Comparison of ENCODE assay signal across 8 cellular contexts in the genomic region with DNA sequence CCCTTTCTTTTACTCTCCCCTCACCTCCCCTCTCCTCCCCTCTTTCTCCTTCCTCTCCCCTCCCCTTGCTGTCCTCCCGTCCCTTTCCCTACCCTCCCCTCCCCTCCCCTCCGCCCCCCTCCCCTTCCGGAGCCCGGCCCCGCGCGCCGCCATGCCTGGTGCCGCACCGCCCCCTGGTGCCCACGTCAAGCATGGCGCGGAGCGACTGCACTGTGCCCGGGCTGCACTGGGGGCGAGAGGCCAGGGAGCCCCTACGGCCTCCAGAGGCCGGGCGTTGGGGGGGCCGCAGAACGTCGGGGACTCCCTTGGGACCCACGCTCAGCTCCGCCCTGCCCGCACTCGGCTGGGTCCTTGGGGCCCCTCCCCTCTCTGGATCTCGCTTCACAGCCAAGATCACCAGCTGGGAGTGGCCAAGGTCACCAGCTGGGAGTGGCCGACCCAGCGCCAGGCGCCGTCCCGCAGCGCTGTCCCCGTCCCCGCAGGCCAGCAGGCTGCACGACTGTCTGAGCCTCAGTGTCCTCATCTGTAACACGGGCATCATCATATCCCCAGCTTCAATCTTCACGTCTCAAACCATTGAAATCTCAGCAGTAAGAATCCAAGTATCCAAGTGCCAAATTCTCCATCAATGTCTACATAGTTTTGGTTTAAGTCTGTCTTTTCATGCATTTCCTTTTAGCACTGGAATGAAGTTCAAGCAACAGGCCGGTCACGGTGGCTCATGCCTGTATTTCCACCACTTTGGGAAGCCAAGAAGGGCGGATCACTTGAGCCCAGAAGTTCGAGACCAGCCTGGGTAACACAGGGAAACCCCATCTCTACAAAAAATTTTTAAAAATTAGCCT. TPM values are rescaled to one million over a fixed set of nuclear protein-coding genes. Genes with fewer than 3 reads are reported as not detected.
A peak's percentile ranks its signal among the peaks of the same experiment; 100 is the strongest.
DNase-seq lines count a peak whose midpoint lies in the region; ATAC-seq, FAIRE-seq and TF ChIP-seq lines count a peak whose summit lies in the region.

No MANE protein-coding gene starts in this region.

- H3K27ac ChIP-seq in PC-9 = no peak overlapping the region

- DNase-seq in NCI-H2081 (lab: John Stamatoyannopoulos, UW) = peak; percentile 79 to 81
- no peak for DNase-seq in NCI-H2081 treated with DMSO at 0.1 percent for 48 hours (lab: John Stamatoyannopoulos, UW)
- peak; percentile 77 for DNase-seq in HTR-8/SVneo (ENCODE audit: insufficient read length, low spot score)
- DNase-seq in PC-9 = peak in 1 of 2 experiments; percentile 76
- peak; percentile 58 to 60 for DNase-seq in activated T-helper 1 cell treated with anti-CD3 and anti-CD28 coated beads, Interleukin-2, amount 50 U/mL, for 16 hours (ENCODE audit: low read depth in 1 of 2, low spot score in 1 of 2)
- DNase-seq in fibroblast of mammary gland (ENCODE audit: low read depth) = peak; percentile 30
- peak; percentile 81 for DNase-seq in natural killer cell treated with Interleukin-12 subunit alpha and Interleukin-12 subunit beta and Interleukin-15 and Interleukin-18, amount 100 ng/mL, for 72 hours (ENCODE audit: low spot score)
- peak; percentile 41 to 78 (median 69) for DNase-seq in stimulated activated naive CD4-positive, alpha-beta T cell (lab: John Stamatoyannopoulos, UW)

- FAIRE-seq in HTR-8/SVneo (lab: Jason Lieb, UNC) = peak; percentile 84

- H3K4me3 ChIP-seq in PC-9 = peak overlapping the region; percentile 56
- H3K4me3 ChIP-seq in fibroblast of mammary gland (ENCODE audit: control insufficient read depth, low read depth, low read length) = peak overlapping the region; percentile 53

- H3K27ac Mint-ChIP-seq in natural killer cell treated with Interleukin-12 subunit alpha and Interleukin-12 subunit beta and Interleukin-15 and Interleukin-18, amount 100 ng/mL, for 72 hours = no peak overlapping the region

- BruUV-seq in PC-9 (replicated peaks; lab: Mats Ljungman, UMichigan) = no TSS peak

- intact Hi-C loops in PC-9 (cut with micrococcal nuclease; ENCODE audit: unreplicated experiment) = loop anchor here (10.0 kb wide), 1 partner anchor 1073 kb away; the partner anchor contains the start of gene ZXDC

- no peaks in the 10 kb centered on the region for H3K27me3 Mint-ChIP-seq in natural killer cell treated with Interleukin-12 subunit alpha and Interleukin-12 subunit beta and Interleukin-15 and Interleukin-18, amount 100 ng/mL, for 72 hours

- POLR2A ChIA-PET in PC-9 (lab: Charles Lee; ENCODE audit: unreplicated experiment) = interaction anchor here (0.6 to 0.7 kb wide), 2 partner anchors 567 to 1340 kb away, joined by 3 to 7 read pairs; no protein-coding TSS in a partner anchor

- no peaks in the 10 kb centered on the region for H3K9me3 Mint-ChIP-seq in natural killer cell treated with Interleukin-12 subunit alpha and Interleukin-12 subunit beta and Interleukin-15 and Interleukin-18, amount 100 ng/mL, for 72 hours

- ATAC-seq in natural killer cell treated with Interleukin-12 subunit alpha and Interleukin-12 subunit beta and Interleukin-15 and Interleukin-18, amount 100 ng/mL, for 72 hours = peak; percentile 86 to 91

- no peaks in the 10 kb centered on the region for H3K36me3 Mint-ChIP-seq in natural killer cell treated with Interleukin-12 subunit alpha and Interleukin-12 subunit beta and Interleukin-15 and Interleukin-18, amount 100 ng/mL, for 72 hours

- H3K4me1 Mint-ChIP-seq in natural killer cell treated with Interleukin-12 subunit alpha and Interleukin-12 subunit beta and Interleukin-15 and Interleukin-18, amount 100 ng/mL, for 72 hours (ENCODE audit: low read depth in 2 of 2) = peaks cover 7 to 11% of the 10 kb centered on the region in 2 donors

- H3K9me3 ChIP-seq in PC-9 (ENCODE audit: insufficient read depth, low read depth) = no peaks in the 10 kb centered on the region

- no peaks in the 10 kb centered on the region for H3F3A ChIP-seq in PC-9 (ENCODE audit: insufficient read depth, low read depth)

- peak; percentile 75 for TF ChIP-seq CTCF in PC-9 (conservative IDR thresholded peaks at IDR 0.05)
- TF ChIP-seq CTCF in fibroblast of mammary gland (conservative IDR thresholded peaks at IDR 0.05; ENCODE audit: control insufficient read depth, insufficient read depth, low read depth, low read length) = peak; percentile 42

- peaks cover 4% of the 10 kb centered on the region for H3K4me1 ChIP-seq in PC-9 (replicated peaks; ENCODE audit: insufficient read depth)

- H3K27me3 ChIP-seq in PC-9 (ENCODE audit: insufficient read depth, low read depth) = peaks cover 3% of the 10 kb centered on the region

- H3K36me3 ChIP-seq in PC-9 (ENCODE audit: low read depth) = no peaks in the 10 kb centered on the region

- H3K9me2 ChIP-seq in PC-9 (ENCODE audit: insufficient read depth) = no peaks in the 10 kb centered on the region

- H3K4me3 Mint-ChIP-seq in natural killer cell treated with Interleukin-12 subunit alpha and Interleukin-12 subunit beta and Interleukin-15 and Interleukin-18, amount 100 ng/mL, for 72 hours = peak overlapping the region; percentile 76

- no peaks in the 10 kb centered on the region for H3K79me2 ChIP-seq in PC-9 (ENCODE audit: low read depth)

- CTCF ChIA-PET in PC-9 (lab: Charles Lee) = interaction anchor here (0.5 to 1.1 kb wide), 7 partner anchors 26 to 1115 kb away, joined by 3 to 14 read pairs (median 4); partner anchors contain the start of gene ZXDC

- peak overlapping the region; percentile 85 for H3K4me2 ChIP-seq in PC-9

- no peaks in the 10 kb centered on the region for H4K20me1 ChIP-seq in PC-9 (ENCODE audit: insufficient read depth)

- H2AFZ ChIP-seq in PC-9 = peak overlapping the region; percentile 77

RNA-seq across cellular contexts. Expression of gene TPRA1, which starts 42.5 kb away (rescaled TPM):
- total RNA-seq in PC-9 (2021) = 58.5 and 66.5 TPM in 2 replicates
- 10 to 100 TPM; 29.4 to 54.9 TPM for total RNA-seq in natural killer cell treated with Interleukin-12 subunit alpha and Interleukin-12 subunit beta and Interleukin-15 and Interleukin-18, amount 100 ng/mL, for 72 hours

RNA-seq across cellular contexts. Expression of gene MCM2, which starts 50.2 kb away (rescaled TPM):
- total RNA-seq in PC-9 (2021) = 108 and 137 TPM in 2 replicates
- 100 to 1,000 TPM in 1 of 2 donors, 10 to 100 TPM in 1; 99.5 to 202 TPM for total RNA-seq in natural killer cell treated with Interleukin-12 subunit alpha and Interleukin-12 subunit beta and Interleukin-15 and Interleukin-18, amount 100 ng/mL, for 72 hours
